ENCODE assay signal across 11 cellular contexts in genomic region chr6:154234019-154234772, GRCh38.
DNase-seq lines count a peak whose midpoint lies in the region; ATAC-seq and TF ChIP-seq lines count a peak whose summit lies in the region.
"Had no signal": no experiment of that assay in that cellular context is flagged by ENCODE, and none has a peak within 500 bp of the region (broad histone marks: within the 10 kb centered on the region; RNA-seq: fewer than 3 reads in every experiment).

No MANE protein-coding gene starts in this region.

- peak overlapping the region; percentile 29 for H3K4me3 ChIP-seq in CD4-positive, CD25-positive, alpha-beta regulatory T cell (ENCODE audit: low read depth, low read length)
- no peak overlapping the region for H3K4me3 ChIP-seq in brain microvascular endothelial cell (ENCODE audit: low read depth, low read length)
- H3K4me3 ChIP-seq: HAP-1 had no signal

- no peak for TF ChIP-seq CTCF in brain microvascular endothelial cell (IDR thresholded peaks at IDR 0.05; ENCODE audit: low read depth, low read length, missing control alignments)
- no peak for TF ChIP-seq CTCF in WTC11 (IDR thresholded peaks at IDR 0.05)

- H3K9me3 ChIP-seq in CD4-positive, CD25-positive, alpha-beta regulatory T cell (ENCODE audit: control insufficient read depth in 2 of 2, low read length in 2 of 2) = no peaks in the 10 kb centered on the region
- H3K9me3 ChIP-seq in T-helper 17 cell (ENCODE audit: control insufficient read depth, low read length, poor library complexity, severe bottlenecking) = no peaks in the 10 kb centered on the region
- H3K9me3 ChIP-seq: HAP-1 had no signal

- no peaks in the 10 kb centered on the region for H3K27me3 ChIP-seq in CD4-positive, CD25-positive, alpha-beta regulatory T cell (ENCODE audit: control insufficient read depth, insufficient read depth, low read length)
- H3K27me3 ChIP-seq in brain microvascular endothelial cell (replicated peaks) = no peaks in the 10 kb centered on the region

- CTCF ChIA-PET in WTC11 (lab: Charles Lee) = no interaction called here

- H3K4me1 ChIP-seq in CD4-positive, CD25-positive, alpha-beta regulatory T cell (ENCODE audit: control insufficient read depth, insufficient read depth, low read length, poor library complexity, severe bottlenecking) = peaks cover 82% of the 10 kb centered on the region

- POLR2A ChIA-PET in WTC11 (lab: Charles Lee) = no interaction called here

- ATAC-seq in CD4-positive, CD25-positive, alpha-beta regulatory T cell (ENCODE audit: low read depth in 2 of 2) = no peak
- ATAC-seq in GM19328 (IDR thresholded peaks at IDR 0.05; ENCODE audit: unreplicated experiment) (peak; percentile 50), HG03066 (IDR thresholded peaks at IDR 0.05; ENCODE audit: low read depth, unreplicated experiment) (peak; percentile 66), T-helper 17 cell (no peak), WTC11 (no peak)
- ATAC-seq in activated CD4-positive, CD25-positive, alpha-beta regulatory T cell treated with anti-CD3 and anti-CD28 coated beads, Interleukin-2, amount 50 U/mL, for 24 hours = no peak

- peak overlapping the region; percentile 45 to 84 (median 72) for H3K4me3 Mint-ChIP-seq in CD4-positive, CD25-positive, alpha-beta regulatory T cell
- H3K4me3 Mint-ChIP-seq in T-helper 17 cell (peak overlapping the region; percentile 76), WTC11 (no peak overlapping the region)
- H3K4me3 Mint-ChIP-seq: activated CD4-positive, alpha-beta T cell treated with anti-CD3 and anti-CD28 coated beads, Interleukin-2, amount 10 ng/mL, durations not matched to agents 24 days and 14 days had no signal

- no peaks in the 10 kb centered on the region for H3K9me3 Mint-ChIP-seq in CD4-positive, CD25-positive, alpha-beta regulatory T cell
- H3K9me3 Mint-ChIP-seq in WTC11 = no peaks in the 10 kb centered on the region
- H3K9me3 Mint-ChIP-seq: activated CD4-positive, alpha-beta T cell treated with anti-CD3 and anti-CD28 coated beads, Interleukin-2, amount 10 ng/mL, durations not matched to agents 24 days and 14 days had no signal

- peak overlapping the region; percentile 74 for H3K27ac ChIP-seq in CD4-positive, CD25-positive, alpha-beta regulatory T cell (ENCODE audit: insufficient read depth, low read length, poor library complexity, severe bottlenecking)
- H3K27ac ChIP-seq in brain microvascular endothelial cell = no peak overlapping the region

- no peaks in the 10 kb centered on the region for H3K27me3 Mint-ChIP-seq in CD4-positive, CD25-positive, alpha-beta regulatory T cell
- H3K27me3 Mint-ChIP-seq in T-helper 17 cell (no peaks in the 10 kb centered on the region), WTC11 (ENCODE audit: low read depth) (no peaks in the 10 kb centered on the region)
- H3K27me3 Mint-ChIP-seq: activated CD4-positive, alpha-beta T cell treated with anti-CD3 and anti-CD28 coated beads, Interleukin-2, amount 10 ng/mL, durations not matched to agents 24 days and 14 days had no signal

- in situ Hi-C loops in brain microvascular endothelial cell (cut with HindIII; ENCODE audit: low pct_ligation_motif_present, low sequenced_read_pairs) = no loop called here

- H3K36me3 ChIP-seq in CD4-positive, CD25-positive, alpha-beta regulatory T cell (ENCODE audit: control insufficient read depth, insufficient read depth, low read length) = peaks cover 10% of the 10 kb centered on the region
- H3K36me3 ChIP-seq in brain microvascular endothelial cell (replicated peaks) = no peaks in the 10 kb centered on the region
- H3K36me3 ChIP-seq: HAP-1 had no signal

- no peak for DNase-seq in CD4-positive, CD25-positive, alpha-beta regulatory T cell
- DNase-seq in T-helper 17 cell (no peak), brain microvascular endothelial cell (no peak), WTC11 (ENCODE audit: low spot score) (no peak), DMS53 (lab: John Stamatoyannopoulos, UW) (no peak)
- DNase-seq: activated CD4-positive, alpha-beta T cell treated with anti-CD3 and anti-CD28 coated beads, Interleukin-2, amount 10 ng/mL, durations not matched to agents 24 days and 14 days; dermis blood vessel endothelial cell had no signal

- H3K36me3 Mint-ChIP-seq in CD4-positive, CD25-positive, alpha-beta regulatory T cell = peaks cover 18% of the 10 kb centered on the region
- no peaks in the 10 kb centered on the region for H3K36me3 Mint-ChIP-seq in T-helper 17 cell (ENCODE audit: low read depth)
- H3K36me3 Mint-ChIP-seq in WTC11 = no peaks in the 10 kb centered on the region

- peak overlapping the region; percentile 51 to 86 (median 68) for H3K27ac Mint-ChIP-seq in CD4-positive, CD25-positive, alpha-beta regulatory T cell
- H3K27ac Mint-ChIP-seq in T-helper 17 cell (peak overlapping the region; percentile 98), WTC11 (no peak overlapping the region)
- H3K27ac Mint-ChIP-seq: activated CD4-positive, alpha-beta T cell treated with anti-CD3 and anti-CD28 coated beads, Interleukin-2, amount 10 ng/mL, durations not matched to agents 24 days and 14 days had no signal

- peaks cover 61 to 87% (median 76%) of the 10 kb centered on the region in 4 donors for H3K4me1 Mint-ChIP-seq in CD4-positive, CD25-positive, alpha-beta regulatory T cell
- peaks cover 55% of the 10 kb centered on the region for H3K4me1 Mint-ChIP-seq in T-helper 17 cell
- peaks cover 8% of the 10 kb centered on the region for H3K4me1 Mint-ChIP-seq in WTC11

TF ChIP-seq in WTC11, 78 proteins besides CTCF, POLR2A, EP300 and RAD21 (continues in another document):
- TF ChIP-seq TEAD4 (CRISPR knock-in tag; IDR thresholded peaks at IDR 0.05) = no peak
- TF ChIP-seq, protein P1, sequence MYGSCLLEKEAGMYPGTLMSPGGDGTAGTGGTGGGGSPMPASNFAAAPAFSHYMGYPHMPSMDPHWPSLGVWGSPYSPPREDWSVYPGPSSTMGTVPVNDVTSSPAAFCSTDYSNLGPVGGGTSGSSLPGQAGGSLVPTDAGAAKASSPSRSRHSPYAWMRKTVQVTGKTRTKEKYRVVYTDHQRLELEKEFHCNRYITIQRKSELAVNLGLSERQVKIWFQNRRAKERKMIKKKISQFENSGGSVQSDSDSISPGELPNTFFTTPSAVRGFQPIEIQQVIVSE (CRISPR knock-in tag; IDR thresholded peaks at IDR 0.05; ENCODE audit: borderline replicate concordance) = no peak
- no peak for TF ChIP-seq GABPB1 (CRISPR knock-in tag; IDR thresholded peaks at IDR 0.05)
- TF ChIP-seq, protein P2, sequence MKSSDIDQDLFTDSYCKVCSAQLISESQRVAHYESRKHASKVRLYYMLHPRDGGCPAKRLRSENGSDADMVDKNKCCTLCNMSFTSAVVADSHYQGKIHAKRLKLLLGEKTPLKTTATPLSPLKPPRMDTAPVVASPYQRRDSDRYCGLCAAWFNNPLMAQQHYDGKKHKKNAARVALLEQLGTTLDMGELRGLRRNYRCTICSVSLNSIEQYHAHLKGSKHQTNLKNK (CRISPR knock-in tag; IDR thresholded peaks at IDR 0.05) = no peak
- TF ChIP-seq, protein P3, sequence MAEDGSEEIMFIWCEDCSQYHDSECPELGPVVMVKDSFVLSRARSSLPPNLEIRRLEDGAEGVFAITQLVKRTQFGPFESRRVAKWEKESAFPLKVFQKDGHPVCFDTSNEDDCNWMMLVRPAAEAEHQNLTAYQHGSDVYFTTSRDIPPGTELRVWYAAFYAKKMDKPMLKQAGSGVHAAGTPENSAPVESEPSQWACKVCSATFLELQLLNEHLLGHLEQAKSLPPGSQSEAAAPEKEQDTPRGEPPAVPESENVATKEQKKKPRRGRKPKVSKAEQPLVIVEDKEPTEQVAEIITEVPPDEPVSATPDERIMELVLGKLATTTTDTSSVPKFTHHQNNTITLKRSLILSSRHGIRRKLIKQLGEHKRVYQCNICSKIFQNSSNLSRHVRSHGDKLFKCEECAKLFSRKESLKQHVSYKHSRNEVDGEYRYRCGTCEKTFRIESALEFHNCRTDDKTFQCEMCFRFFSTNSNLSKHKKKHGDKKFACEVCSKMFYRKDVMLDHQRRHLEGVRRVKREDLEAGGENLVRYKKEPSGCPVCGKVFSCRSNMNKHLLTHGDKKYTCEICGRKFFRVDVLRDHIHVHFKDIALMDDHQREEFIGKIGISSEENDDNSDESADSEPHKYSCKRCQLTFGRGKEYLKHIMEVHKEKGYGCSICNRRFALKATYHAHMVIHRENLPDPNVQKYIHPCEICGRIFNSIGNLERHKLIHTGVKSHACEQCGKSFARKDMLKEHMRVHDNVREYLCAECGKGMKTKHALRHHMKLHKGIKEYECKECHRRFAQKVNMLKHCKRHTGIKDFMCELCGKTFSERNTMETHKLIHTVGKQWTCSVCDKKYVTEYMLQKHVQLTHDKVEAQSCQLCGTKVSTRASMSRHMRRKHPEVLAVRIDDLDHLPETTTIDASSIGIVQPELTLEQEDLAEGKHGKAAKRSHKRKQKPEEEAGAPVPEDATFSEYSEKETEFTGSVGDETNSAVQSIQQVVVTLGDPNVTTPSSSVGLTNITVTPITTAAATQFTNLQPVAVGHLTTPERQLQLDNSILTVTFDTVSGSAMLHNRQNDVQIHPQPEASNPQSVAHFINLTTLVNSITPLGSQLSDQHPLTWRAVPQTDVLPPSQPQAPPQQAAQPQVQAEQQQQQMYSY (CRISPR knock-in tag; IDR thresholded peaks at IDR 0.05) = no peak
- TF ChIP-seq HMGA2 (CRISPR knock-in tag; IDR thresholded peaks at IDR 0.05) = no peak
- TF ChIP-seq, protein P4, sequence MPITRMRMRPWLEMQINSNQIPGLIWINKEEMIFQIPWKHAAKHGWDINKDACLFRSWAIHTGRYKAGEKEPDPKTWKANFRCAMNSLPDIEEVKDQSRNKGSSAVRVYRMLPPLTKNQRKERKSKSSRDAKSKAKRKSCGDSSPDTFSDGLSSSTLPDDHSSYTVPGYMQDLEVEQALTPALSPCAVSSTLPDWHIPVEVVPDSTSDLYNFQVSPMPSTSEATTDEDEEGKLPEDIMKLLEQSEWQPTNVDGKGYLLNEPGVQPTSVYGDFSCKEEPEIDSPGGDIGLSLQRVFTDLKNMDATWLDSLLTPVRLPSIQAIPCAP (CRISPR knock-in tag; IDR thresholded peaks at IDR 0.05) = no peak
- no peak for TF ChIP-seq FOXP4 (CRISPR knock-in tag; IDR thresholded peaks at IDR 0.05)

Comparison
In these comparisons a context has a peak if more than half of its experiments do, and no peak if none do; other contexts are left out.
1. ATAC-seq: peak in GM19328 (single experiment) and HG03066 (single experiment); none in CD4-positive, CD25-positive, alpha-beta regulatory T cell (0 of 2), T-helper 17 cell (single experiment), WTC11 (single experiment) and activated CD4-positive, CD25-positive, alpha-beta regulatory T cell treated with anti-CD3 and anti-CD28 coated beads, Interleukin-2, amount 50 U/mL, for 24 hours (0 of 2).